ENCODE assay signal across 1 cellular context in genomic region chr4:128455076-128455345, GRCh38.
TF ChIP-seq lines count a peak whose summit lies in the region.

No MANE protein-coding gene starts in this region.

TF ChIP-seq in IMR-90, 13 proteins besides CTCF, POLR2A, EP300 and RAD21:
- no peak for TF ChIP-seq ELK1 (IDR thresholded peaks at IDR 0.05; ENCODE audit: borderline replicate concordance, low read depth, low read length)
- no peak for TF ChIP-seq NFE2L2 (IDR thresholded peaks at IDR 0.05; ENCODE audit: low read depth, low read length)
- no peak for TF ChIP-seq RCOR1 (IDR thresholded peaks at IDR 0.05; ENCODE audit: insufficient replicate concordance, low read length)
- TF ChIP-seq BHLHE40 (IDR thresholded peaks at IDR 0.05; ENCODE audit: low read depth, low read length) = no peak
- TF ChIP-seq MXI1 (IDR thresholded peaks at IDR 0.05; ENCODE audit: borderline replicate concordance, low read depth, low read length) = no peak
